ENCODE assay signal across 8 cellular contexts in the genomic region with DNA sequence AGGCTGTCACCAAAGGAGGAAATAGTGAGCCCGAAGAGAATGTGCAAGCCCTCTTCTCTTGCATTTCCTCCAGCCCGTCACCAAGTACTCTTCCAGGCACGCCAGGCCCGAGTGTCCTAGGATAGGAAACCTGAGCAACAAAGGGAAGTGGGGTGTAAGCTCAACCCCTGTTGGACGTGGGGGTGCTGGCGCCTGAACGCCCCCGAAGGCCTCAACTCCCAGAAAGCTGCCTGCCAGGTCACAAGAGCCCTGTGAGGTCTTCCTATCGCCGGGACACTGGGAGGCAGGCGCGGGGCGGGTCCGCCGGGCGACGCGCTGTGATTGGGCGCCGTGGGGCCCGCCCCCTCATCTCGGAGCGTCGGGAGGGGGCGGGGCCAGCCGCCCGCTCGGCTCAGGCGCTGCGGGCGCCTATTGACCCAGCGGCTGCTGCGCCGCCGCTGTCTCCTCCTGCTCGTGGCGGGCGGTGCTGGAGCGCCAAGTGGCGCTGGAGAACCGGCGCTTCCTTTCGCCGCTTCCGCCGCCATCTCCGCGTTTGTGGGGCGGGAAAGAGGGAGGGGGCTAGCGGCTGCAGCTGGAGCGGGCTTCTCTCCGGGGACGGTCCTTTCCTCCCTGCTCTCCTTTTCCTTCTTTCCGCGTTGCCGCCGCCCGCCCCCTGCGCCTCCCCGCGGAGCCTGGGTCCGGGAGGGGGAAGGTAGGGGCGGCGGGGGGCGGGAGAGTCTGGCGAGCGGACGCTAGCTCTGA. TPM values are rescaled to one million over a fixed set of nuclear protein-coding genes. Genes with fewer than 3 reads are reported as not detected.
A peak's percentile ranks its signal among the peaks of the same experiment; 100 is the strongest.
DNase-seq lines count a peak whose midpoint lies in the region; ATAC-seq and TF ChIP-seq lines count a peak whose summit lies in the region.

No MANE protein-coding gene starts in this region.

- TF ChIP-seq CTCF in OCI-LY1 (IDR thresholded peaks at IDR 0.05; ENCODE audit: low read length) (no peak), mucosa of descending colon (IDR thresholded peaks at IDR 0.05) (no peak)

- no peaks in the 10 kb centered on the region for H3K36me3 ChIP-seq in HUES48 (ENCODE audit: control insufficient read depth, insufficient read depth, low read length)
- H3K36me3 ChIP-seq in OCI-LY1 (ENCODE audit: insufficient read depth, low read length), result peaks cover 10% of the 10 kb centered on the region
- no peaks in the 10 kb centered on the region for H3K36me3 ChIP-seq in mucosa of descending colon (ENCODE audit: low read depth)

- no peaks in the 10 kb centered on the region for H3F3A ChIP-seq in OCI-LY1 (ENCODE audit: insufficient read depth, low read length)

- H3K4me2 ChIP-seq in OCI-LY1 (ENCODE audit: low read length), result peak overlapping the region; percentile 63

- ATAC-seq in GM21423 (IDR thresholded peaks at IDR 0.05; ENCODE audit: unreplicated experiment), result peak; percentile 77
- peak; percentile 91 for ATAC-seq in mucosa of descending colon

- H3K9me3 ChIP-seq in HUES48 (ENCODE audit: control insufficient read depth, insufficient read depth, low read length), result no peaks in the 10 kb centered on the region
- 0 out of 2 replicates have a peak, but pooled peaks cover 5% of the 10 kb centered on the region for H3K9me3 ChIP-seq in OCI-LY1 (ENCODE audit: low read length)
- H3K9me3 ChIP-seq in mucosa of descending colon, result peaks cover 2% of the 10 kb centered on the region

- H4K20me1 ChIP-seq in OCI-LY1 (ENCODE audit: insufficient read depth, low read length), result no peaks in the 10 kb centered on the region

- peak; percentile 98 for DNase-seq in DMS 273 (lab: John Stamatoyannopoulos, UW; ENCODE audit: unreplicated experiment)
- DNase-seq in activated T-cell treated with anti-CD3 and anti-CD28 coated beads for 1 hour (ENCODE audit: low read depth), result peak; percentile 64
- DNase-seq in epidermal melanocyte (ENCODE audit: insufficient read length, low spot score), result peak; percentile 55
- DNase-seq in mucosa of descending colon, result peak; percentile 90 to 92 (median 91)
- peak; percentile 43 for DNase-seq in stimulated activated CD8-positive, alpha-beta memory T cell treated with anti-CD3 and anti-CD28 coated beads, Interleukin-4, amount 100 ng/mL, for 4 hours (ENCODE audit: low read depth in 2 of 2, low spot score in 1 of 2)

- H3K4me3 ChIP-seq in HUES48 (ENCODE audit: low read depth, low read length), result peak overlapping the region; percentile 96
- peak overlapping the region; percentile 98 for H3K4me3 ChIP-seq in OCI-LY1 (ENCODE audit: low read depth, low read length, poor library complexity, severe bottlenecking)
- peak overlapping the region; percentile 81 for H3K4me3 ChIP-seq in mucosa of descending colon

- H3K9ac ChIP-seq in HUES48 (ENCODE audit: low read depth, low read length) (peak overlapping the region; percentile 80), OCI-LY1 (ENCODE audit: low read length) (peak overlapping the region; percentile 85)

- no peaks in the 10 kb centered on the region for H3K27me3 ChIP-seq in HUES48 (ENCODE audit: control insufficient read depth, insufficient read depth, low read length)
- no peaks in the 10 kb centered on the region for H3K27me3 ChIP-seq in OCI-LY1 (ENCODE audit: insufficient read depth, low read length)

- peaks cover 24% of the 10 kb centered on the region for H3K4me1 ChIP-seq in HUES48 (ENCODE audit: control insufficient read depth, insufficient read depth, low read length)
- H3K4me1 ChIP-seq in OCI-LY1 (ENCODE audit: insufficient read depth, low read length, severe bottlenecking), result peaks cover 29% of the 10 kb centered on the region
- H3K4me1 ChIP-seq in mucosa of descending colon (ENCODE audit: low read depth), result peaks cover 24% of the 10 kb centered on the region

- H2AFZ ChIP-seq in OCI-LY1 (ENCODE audit: low read length), result peak overlapping the region; percentile 76; the same call in 1 of the 2 replicates

- intact Hi-C loops in mucosa of descending colon (cut with DNase I, micrococcal nuclease), result no loop called here

- peaks cover 28% of the 10 kb centered on the region for H3K79me2 ChIP-seq in OCI-LY1 (ENCODE audit: insufficient read depth, low read length)

- peak overlapping the region; percentile 95 for H3K27ac ChIP-seq in HUES48 (ENCODE audit: low read depth, low read length)
- peak overlapping the region; percentile 78 for H3K27ac ChIP-seq in OCI-LY1 (ENCODE audit: low read depth, low read length, poor library complexity, severe bottlenecking)

- no peaks in the 10 kb centered on the region for H3K9me2 ChIP-seq in OCI-LY1 (ENCODE audit: low read depth, low read length)

RNA-seq across cellular contexts. Expression of a gene that starts 0.6 kb away (rescaled TPM):
- 10 to 100 TPM; 56.8 to 88.7 (median 75.1) TPM for total RNA-seq in mucosa of descending colon

Comparison
In these comparisons a context has a peak if more than half of its experiments do, and no peak if none do; other contexts are left out.
1. Peak in every context shown above with its lines: DNase-seq, ATAC-seq, H3K4me3 ChIP-seq and H3K27ac ChIP-seq.
2. DNase-seq: peak in every context shown above with its lines; median percentile 98 in DMS 273; 91 in mucosa of descending colon; 64 in activated T-cell treated with anti-CD3 and anti-CD28 coated beads for 1 hour; 55 in epidermal melanocyte; 43 in stimulated activated CD8-positive, alpha-beta memory T cell treated with anti-CD3 and anti-CD28 coated beads, Interleukin-4, amount 100 ng/mL, for 4 hours.